Comparison of ENCODE assay signal across 8 cellular contexts in genomic region chrX:40105016-40105790, GRCh38. TPM values are rescaled to one million over a fixed set of nuclear protein-coding genes. Genes with fewer than 3 reads are reported as not detected.
DNase-seq lines count a peak whose midpoint lies in the region; ATAC-seq and TF ChIP-seq lines count a peak whose summit lies in the region.

No MANE protein-coding gene starts in this region.

- peak in 1 of 4 donors; percentile 46 for TF ChIP-seq POLR2A in upper lobe of left lung (IDR thresholded peaks at IDR 0.05)

- H3K4me3 ChIP-seq in DOHH2 (ENCODE audit: low read length) = peak overlapping the region; percentile 79
- peak overlapping the region; percentile 51 to 70 for H3K4me3 ChIP-seq in mesenchymal stem cell (ENCODE audit: insufficient read depth in 1 of 2, low read depth in 1 of 2, low read length in 2 of 2)
- peak overlapping the region in 3 of 4 donors; percentile 48 to 62 (median 54) for H3K4me3 ChIP-seq in upper lobe of left lung

- H3K9me3 ChIP-seq in DOHH2 (ENCODE audit: control insufficient read depth, insufficient read depth, low read length) = no peaks in the 10 kb centered on the region
- H3K9me3 ChIP-seq in mesenchymal stem cell (ENCODE audit: control insufficient read depth, low read length) = no peaks in the 10 kb centered on the region
- H3K9me3 ChIP-seq in upper lobe of left lung = peaks cover 0 to 4% (median 0%) of the 10 kb centered on the region in 4 donors

- H3K79me2 ChIP-seq in DOHH2 (ENCODE audit: control insufficient read depth, low read length) = peaks cover 17% of the 10 kb centered on the region

- H3K4ac ChIP-seq in mesenchymal stem cell (ENCODE audit: low read depth in 1 of 2, low read length in 2 of 2) = peak overlapping the region; percentile 64 to 78

- H2BK120ac ChIP-seq in mesenchymal stem cell (ENCODE audit: low read depth, low read length) = peak overlapping the region; percentile 73

- H2BK15ac ChIP-seq in mesenchymal stem cell (ENCODE audit: low read depth, poor library complexity, severe bottlenecking) = peak overlapping the region; percentile 94

- DNase-seq in RPMI7951 (ENCODE audit: low read depth) (peak; percentile 47), mesenchymal stem cell (peak; percentile 57), upper lobe of left lung (peak in 1 of 2 donors; percentile 92)

- H3F3A ChIP-seq in DOHH2 (ENCODE audit: control insufficient read depth, insufficient read depth) = peaks cover 15% of the 10 kb centered on the region

- H3K18ac ChIP-seq in mesenchymal stem cell (ENCODE audit: low read depth in 1 of 2, low read length in 2 of 2) = peak overlapping the region; percentile 70 to 73

- peaks cover 6% of the 10 kb centered on the region for H3K79me1 ChIP-seq in mesenchymal stem cell (replicated peaks; ENCODE audit: low read length, poor library complexity, severe bottlenecking)

- H3K36me3 ChIP-seq in DOHH2 (ENCODE audit: control insufficient read depth, low read length) = no peaks in the 10 kb centered on the region
- H3K36me3 ChIP-seq in mesenchymal stem cell (ENCODE audit: control insufficient read depth in 1 of 2, insufficient read depth in 2 of 2, low read depth in 1 of 2, low read length in 2 of 2) = peaks cover 0 to 3% of the 10 kb centered on the region in 2 experiments
- no peaks in the 10 kb centered on the region for H3K36me3 ChIP-seq in upper lobe of left lung

- H3K27me3 ChIP-seq in DOHH2 (ENCODE audit: control insufficient read depth, low read length) (peaks cover 6% of the 10 kb centered on the region), mesenchymal stem cell (ENCODE audit: control insufficient read depth in 1 of 2, insufficient read depth in 1 of 2, low read length in 2 of 2) (peaks cover 0 to 48% of the 10 kb centered on the region in 2 experiments), upper lobe of left lung (peaks cover 0 to 50% (median 0%) of the 10 kb centered on the region in 4 donors)

- TF ChIP-seq CTCF in DOHH2 (IDR thresholded peaks at IDR 0.05; ENCODE audit: low read depth, low read length, poor library complexity, severe bottlenecking) (no peak), upper lobe of left lung (IDR thresholded peaks at IDR 0.05) (no peak)

- H2AK5ac ChIP-seq in mesenchymal stem cell (ENCODE audit: low read length, severe bottlenecking) = no peak overlapping the region

- H2BK12ac ChIP-seq in mesenchymal stem cell (ENCODE audit: low read length in 2 of 2) = peak overlapping the region in 1 of 2 experiments; percentile 3

- H3K23ac ChIP-seq in mesenchymal stem cell (ENCODE audit: low read length in 2 of 2) = no peak overlapping the region

- H4K8ac ChIP-seq in mesenchymal stem cell (ENCODE audit: low read length) = peak overlapping the region; percentile 64

- no peak overlapping the region for H2AFZ ChIP-seq in mesenchymal stem cell (ENCODE audit: low read depth, low read length)

- H3K14ac ChIP-seq in mesenchymal stem cell (ENCODE audit: low read length in 2 of 2) = peak overlapping the region in 1 of 2 experiments; percentile 7

- H3K9ac ChIP-seq in mesenchymal stem cell (ENCODE audit: low read length) = peak overlapping the region; percentile 29

- no peak for TF ChIP-seq EP300 in upper lobe of left lung (IDR thresholded peaks at IDR 0.05)

- no peaks in the 10 kb centered on the region for H3K9me2 ChIP-seq in DOHH2 (replicated peaks; ENCODE audit: control insufficient read depth, low read length)

- H4K91ac ChIP-seq in mesenchymal stem cell (ENCODE audit: low read length) = peak overlapping the region; percentile 92

- WGBS in mesenchymal stem cell = 0% methylated on average over 19 of the region's 85 CpGs
- 0% methylated on average over 2 of the region's 85 CpGs; no CpG with 5 or more reads in 1 of the 2 donors for WGBS in upper lobe of left lung, 2 donors

- H3K4me2 ChIP-seq in DOHH2 (ENCODE audit: low read length) = peak overlapping the region; percentile 85
- peak overlapping the region; percentile 86 for H3K4me2 ChIP-seq in mesenchymal stem cell (ENCODE audit: low read length, poor library complexity, severe bottlenecking)

- H3K4me1 ChIP-seq in DOHH2 (ENCODE audit: control insufficient read depth, low read length) (peaks cover 72% of the 10 kb centered on the region), mesenchymal stem cell (ENCODE audit: control insufficient read depth, insufficient read depth, low read depth, low read length) (peaks cover 32% of the 10 kb centered on the region), upper lobe of left lung (peaks cover 20 to 66% (median 25%) of the 10 kb centered on the region in 4 donors)

- no peak overlapping the region for H2BK5ac ChIP-seq in mesenchymal stem cell (ENCODE audit: low read depth, low read length, poor library complexity, severe bottlenecking)

- H3K27ac ChIP-seq in DOHH2 (ENCODE audit: low read depth, low read length) (peak overlapping the region; percentile 80), cingulate gyrus (ENCODE audit: low read depth, low read length) (peak overlapping the region; percentile 47), mesenchymal stem cell (ENCODE audit: low read length, poor library complexity, severe bottlenecking) (no peak overlapping the region), upper lobe of left lung (peak overlapping the region; percentile 83 to 91 (median 85))

- H4K20me1 ChIP-seq in DOHH2 (ENCODE audit: control insufficient read depth, insufficient read depth, low read depth, low read length) = no peaks in the 10 kb centered on the region

- peak; percentile 51 for ATAC-seq in GM21723 (IDR thresholded peaks at IDR 0.05; ENCODE audit: unreplicated experiment)
- peak; percentile 19 to 63 for ATAC-seq in upper lobe of left lung (ENCODE audit: low FRiP score in 2 of 2)
- no peak for ATAC-seq in GM18873 (IDR thresholded peaks at IDR 0.05; ENCODE audit: low FRiP score, unreplicated experiment)
- no peak for ATAC-seq in GM21825 (IDR thresholded peaks at IDR 0.05; ENCODE audit: unreplicated experiment)

RNA-seq across cellular contexts. Expression of gene BCOR, which starts 7.4 kb away (rescaled TPM):
- 29.5 and 42.9 TPM in 2 replicates for total RNA-seq in RPMI7951 (2014; rRNA removed; shearing (Covaris generic))
- 16.0 TPM for polyA plus RNA-seq in mesenchymal stem cell (2013, experiment 1 of 2)
- 14.9 TPM for polyA plus RNA-seq in mesenchymal stem cell (2013, experiment 2 of 2)
- total RNA-seq in upper lobe of left lung = 10 to 100 TPM; 17.5 to 40.8 (median 25.6) TPM

Comparison
In these comparisons a context has a peak if more than half of its experiments do, and no peak if none do; other contexts are left out.
1. ATAC-seq: peak in GM21723 (single experiment) and upper lobe of left lung (2 of 2); none in GM18873 (single experiment) and GM21825 (single experiment).
2. Peak in every context shown above with its lines, with median percentiles within 50 percentile points of each other: H3K4me3 ChIP-seq.